Comparison of ENCODE assay signal across 18 cellular contexts in the genomic region with DNA sequence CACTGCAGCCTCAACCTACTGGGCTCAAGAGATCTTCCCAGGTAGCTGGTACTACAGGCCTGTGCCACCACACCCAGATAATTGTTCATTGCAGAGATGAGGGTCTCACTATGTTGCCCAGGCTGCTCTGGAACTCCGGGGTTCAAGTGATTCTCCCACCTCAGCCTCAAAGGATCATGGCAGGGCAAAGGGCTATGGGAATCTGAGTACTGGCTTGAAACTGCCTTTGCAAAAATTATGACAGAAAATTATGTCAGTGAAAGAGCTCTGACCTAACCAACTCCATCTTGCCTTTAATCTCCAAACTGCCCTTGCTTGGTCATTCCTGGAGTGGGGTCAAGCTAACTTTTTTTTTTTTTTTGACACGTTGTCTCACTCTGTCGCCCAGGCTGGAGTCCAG. TPM values are rescaled to one million over a fixed set of nuclear protein-coding genes. Genes with fewer than 3 reads are reported as not detected.
DNase-seq lines count a peak whose midpoint lies in the region; ATAC-seq and TF ChIP-seq lines count a peak whose summit lies in the region.
"Had no signal": no experiment of that assay in that cellular context is flagged by ENCODE, and none has a peak within 500 bp of the region (broad histone marks: within the 10 kb centered on the region; RNA-seq: fewer than 3 reads in every experiment).

No MANE protein-coding gene starts in this region.

- peaks cover 2% of the 10 kb centered on the region for H3K36me3 Mint-ChIP-seq in activated T-cell treated with anti-CD3 and anti-CD28 coated beads, Interleukin-2, amount 50 U/mL, for 4 hours (ENCODE audit: insufficient read depth)
- H3K36me3 Mint-ChIP-seq in WTC11 (peaks cover 15% of the 10 kb centered on the region; the same call in 1 of the 2 replicates), endothelial cell (ENCODE audit: low read depth, unreplicated experiment) (peaks cover 6% of the 10 kb centered on the region)

- H3K36me3 ChIP-seq in gastrocnemius medialis (peaks cover 0 to 7% of the 10 kb centered on the region in 2 donors), prostate gland (no peaks in the 10 kb centered on the region)

- intact Hi-C loops in gastrocnemius medialis (cut with DNase I; ENCODE audit: low total_unique reads) (loop anchor here (5.0 kb wide), 1 partner anchor 235 kb away; a partner anchor contains a TSS), prostate gland (cut with DNase I) (loop anchor here (10.0 kb wide), 1 partner anchor 52 kb away; a partner anchor contains a TSS)

- H3K9me3 ChIP-seq in gastrocnemius medialis (no peaks in the 10 kb centered on the region), prostate gland (no peaks in the 10 kb centered on the region)

- peak overlapping the region; percentile 86 for H3K4me3 Mint-ChIP-seq in activated T-cell treated with anti-CD3 and anti-CD28 coated beads, Interleukin-2, amount 50 U/mL, for 4 hours
- H3K4me3 Mint-ChIP-seq in WTC11 (peak overlapping the region; percentile 90; the same call in 1 of the 2 replicates), endothelial cell (ENCODE audit: unreplicated experiment) (peak overlapping the region; percentile 63)

- H3K9me3 Mint-ChIP-seq in activated T-cell treated with anti-CD3 and anti-CD28 coated beads, Interleukin-2, amount 50 U/mL, for 4 hours: no peaks in the 10 kb centered on the region
- peaks cover 5% of the 10 kb centered on the region for H3K9me3 Mint-ChIP-seq in WTC11
- no peaks in the 10 kb centered on the region for H3K9me3 Mint-ChIP-seq in endothelial cell (ENCODE audit: unreplicated experiment)

- TF ChIP-seq POLR2A in gastrocnemius medialis (IDR thresholded peaks at IDR 0.05) (no peak), prostate gland (IDR thresholded peaks at IDR 0.05) (no peak)

- H3K27ac Mint-ChIP-seq in WTC11: peak overlapping the region; percentile 11; the same call in 1 of the 2 replicates
- H3K27ac Mint-ChIP-seq in endothelial cell (ENCODE audit: unreplicated experiment): no peak overlapping the region

- no peak for TF ChIP-seq CTCF in WTC11 (IDR thresholded peaks at IDR 0.05)
- TF ChIP-seq CTCF in endothelial cell (IDR thresholded peaks at IDR 0.05; ENCODE audit: unreplicated experiment): no peak
- no peak for TF ChIP-seq CTCF in gastrocnemius medialis (IDR thresholded peaks at IDR 0.05 in 4 of 5, conservative IDR thresholded peaks at IDR 0.05 in 1 of 5)
- no peak for TF ChIP-seq CTCF in prostate gland (IDR thresholded peaks at IDR 0.05)

- H3K4me3 ChIP-seq in gastrocnemius medialis (no peak overlapping the region), prostate gland (no peak overlapping the region)
- H3K4me3 ChIP-seq: hepatocyte had no signal

- CTCF ChIA-PET in WTC11 (lab: Charles Lee): interaction anchor here (0.7 to 2.8 kb wide), 8 partner anchors 10 to 217 kb away, joined by 3 to 21 read pairs (median 6); a partner anchor contains a TSS

- POLR2A ChIA-PET in WTC11 (lab: Charles Lee): interaction anchor here (0.8 to 1.4 kb wide), 3 partner anchors 8 to 286 kb away, joined by 4 to 13 read pairs (median 5); a partner anchor contains a TSS

- H3K4me1 ChIP-seq in gastrocnemius medialis (peaks cover 7 to 30% of the 10 kb centered on the region in 2 donors), prostate gland (replicated peaks) (no peaks in the 10 kb centered on the region)

- peak overlapping the region in 3 of 4 donors; percentile 93 to 98 (median 94) for H3K27ac ChIP-seq in gastrocnemius medialis
- H3K27ac ChIP-seq in prostate gland: no peak overlapping the region
- H3K27ac ChIP-seq: hepatocyte had no signal

- peaks cover 23% of the 10 kb centered on the region for H3K4me1 Mint-ChIP-seq in activated T-cell treated with anti-CD3 and anti-CD28 coated beads, Interleukin-2, amount 50 U/mL, for 4 hours (ENCODE audit: low read depth)
- H3K4me1 Mint-ChIP-seq in WTC11 (peaks cover 13% of the 10 kb centered on the region), endothelial cell (ENCODE audit: unreplicated experiment) (peaks cover 6% of the 10 kb centered on the region)

- H3K27me3 ChIP-seq in gastrocnemius medialis (peaks cover 8 to 28% (median 15%) of the 10 kb centered on the region in 3 donors), prostate gland (replicated peaks; ENCODE audit: insufficient read depth) (no peaks in the 10 kb centered on the region)

- no peak for ATAC-seq in activated T-cell treated with anti-CD3 and anti-CD28 coated beads, Interleukin-2, amount 50 U/mL, for 4 hours
- ATAC-seq in WTC11: no peak
- no peak for ATAC-seq in gastrocnemius medialis
- ATAC-seq: left cardiac atrium had no signal

- H3K27me3 Mint-ChIP-seq in activated T-cell treated with anti-CD3 and anti-CD28 coated beads, Interleukin-2, amount 50 U/mL, for 4 hours (ENCODE audit: low read depth): no peaks in the 10 kb centered on the region
- H3K27me3 Mint-ChIP-seq in WTC11 (ENCODE audit: low read depth): peaks cover 41% of the 10 kb centered on the region
- peaks cover 11% of the 10 kb centered on the region for H3K27me3 Mint-ChIP-seq in endothelial cell (ENCODE audit: unreplicated experiment)

- in situ Hi-C loops in gastrocnemius medialis (cut with MboI; ENCODE audit: low sequenced_read_pairs in 4 of 4): loop anchor here in 1 of 4 donors (10.0 kb wide), 1 partner anchor 82 kb away; a partner anchor contains a TSS

- DNase-seq in activated T-cell treated with anti-CD3 and anti-CD28 coated beads, Interleukin-2, amount 50 U/mL, for 4 hours: no peak
- no peak for DNase-seq in activated T-cell treated with anti-CD3 and anti-CD28 coated beads, Interleukin-2, amount 50 U/mL, for 1 hour
- DNase-seq in WTC11 (ENCODE audit: low spot score) (no peak), endothelial cell (ENCODE audit: low spot score) (no peak), gastrocnemius medialis (no peak), NCI-H2196 (lab: John Stamatoyannopoulos, UW; ENCODE audit: unreplicated experiment) (no peak), prostate gland (ENCODE audit: low spot score) (no peak), cerebellar cortex (ENCODE audit: low spot score) (no peak)
- DNase-seq: ACHN, cortex of kidney, GDM1, left cardiac atrium, NCI-H1417, SIG-M5, tibial artery had no signal

- whole genome bisulfite sequencing in prostate gland: 91% methylated on average over 3 of the region's 3 CpGs

TF ChIP-seq in WTC11, 78 proteins besides CTCF, POLR2A, EP300 and RAD21 (continues in another document):
- TF ChIP-seq, protein P1, sequence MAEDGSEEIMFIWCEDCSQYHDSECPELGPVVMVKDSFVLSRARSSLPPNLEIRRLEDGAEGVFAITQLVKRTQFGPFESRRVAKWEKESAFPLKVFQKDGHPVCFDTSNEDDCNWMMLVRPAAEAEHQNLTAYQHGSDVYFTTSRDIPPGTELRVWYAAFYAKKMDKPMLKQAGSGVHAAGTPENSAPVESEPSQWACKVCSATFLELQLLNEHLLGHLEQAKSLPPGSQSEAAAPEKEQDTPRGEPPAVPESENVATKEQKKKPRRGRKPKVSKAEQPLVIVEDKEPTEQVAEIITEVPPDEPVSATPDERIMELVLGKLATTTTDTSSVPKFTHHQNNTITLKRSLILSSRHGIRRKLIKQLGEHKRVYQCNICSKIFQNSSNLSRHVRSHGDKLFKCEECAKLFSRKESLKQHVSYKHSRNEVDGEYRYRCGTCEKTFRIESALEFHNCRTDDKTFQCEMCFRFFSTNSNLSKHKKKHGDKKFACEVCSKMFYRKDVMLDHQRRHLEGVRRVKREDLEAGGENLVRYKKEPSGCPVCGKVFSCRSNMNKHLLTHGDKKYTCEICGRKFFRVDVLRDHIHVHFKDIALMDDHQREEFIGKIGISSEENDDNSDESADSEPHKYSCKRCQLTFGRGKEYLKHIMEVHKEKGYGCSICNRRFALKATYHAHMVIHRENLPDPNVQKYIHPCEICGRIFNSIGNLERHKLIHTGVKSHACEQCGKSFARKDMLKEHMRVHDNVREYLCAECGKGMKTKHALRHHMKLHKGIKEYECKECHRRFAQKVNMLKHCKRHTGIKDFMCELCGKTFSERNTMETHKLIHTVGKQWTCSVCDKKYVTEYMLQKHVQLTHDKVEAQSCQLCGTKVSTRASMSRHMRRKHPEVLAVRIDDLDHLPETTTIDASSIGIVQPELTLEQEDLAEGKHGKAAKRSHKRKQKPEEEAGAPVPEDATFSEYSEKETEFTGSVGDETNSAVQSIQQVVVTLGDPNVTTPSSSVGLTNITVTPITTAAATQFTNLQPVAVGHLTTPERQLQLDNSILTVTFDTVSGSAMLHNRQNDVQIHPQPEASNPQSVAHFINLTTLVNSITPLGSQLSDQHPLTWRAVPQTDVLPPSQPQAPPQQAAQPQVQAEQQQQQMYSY (CRISPR knock-in tag; IDR thresholded peaks at IDR 0.05): no peak
- peak; percentile 87 for TF ChIP-seq ZNF121 (CRISPR knock-in tag; IDR thresholded peaks at IDR 0.05)
- no peak for TF ChIP-seq MYBL2 (CRISPR knock-in tag; IDR thresholded peaks at IDR 0.05)
- no peak for TF ChIP-seq TP53 (CRISPR knock-in tag; IDR thresholded peaks at IDR 0.05)

RNA-seq across cellular contexts. Expression of a gene that starts 1.3 kb away (rescaled TPM):
- total RNA-seq in activated T-cell treated with anti-CD3 and anti-CD28 coated beads, Interleukin-2, amount 50 U/mL, for 4 hours: 10 to 100 TPM; 14.3 to 19.5 (median 15.9) TPM
- 31.7 to 35.7 TPM (median 33.4 TPM) in 3 replicates for total RNA-seq in WTC11 (2021)
- total RNA-seq in endothelial cell (ENCODE audit: unreplicated experiment): 12.2 TPM
- total RNA-seq in gastrocnemius medialis: 10 to 100 TPM; 11.9 to 44.3 (median 15.4) TPM
- 10 to 100 TPM; 41.4 to 63.9 TPM for total RNA-seq in prostate gland

RNA-seq across cellular contexts. Expression of a gene that starts 4.4 kb away (rescaled TPM):
- total RNA-seq in activated T-cell treated with anti-CD3 and anti-CD28 coated beads, Interleukin-2, amount 50 U/mL, for 4 hours: under 1 TPM; 0.55 to 0.92 (median 0.68) TPM
- 0.32 to 0.89 TPM (median 0.72 TPM) in 3 replicates for total RNA-seq in WTC11 (2021)
- total RNA-seq in endothelial cell (ENCODE audit: unreplicated experiment): 0.54 TPM
- not detected for total RNA-seq in gastrocnemius medialis
- not detected for total RNA-seq in prostate gland
- total RNA-seq: fibroblast of lung, left cardiac atrium, mucosa of gallbladder had no signal

RNA-seq across cellular contexts. Expression of a gene that starts 8.4 kb away (rescaled TPM):
- 10 to 100 TPM; 60.1 to 85.8 (median 72.8) TPM for total RNA-seq in activated T-cell treated with anti-CD3 and anti-CD28 coated beads, Interleukin-2, amount 50 U/mL, for 4 hours
- total RNA-seq in WTC11 (2021) (58.6 to 69.0 TPM (median 59.8 TPM) in 3 replicates), endothelial cell (ENCODE audit: unreplicated experiment) (20.0 TPM), gastrocnemius medialis (10 to 100 TPM; 35.6 to 83.8 (median 54.1) TPM), prostate gland (10 to 100 TPM; 66.4 to 81.7 TPM)

RNA-seq across cellular contexts. Expression of a gene that starts 36.5 kb away (rescaled TPM):
- under 1 TPM; 0.53 to 0.91 (median 0.87) TPM for total RNA-seq in activated T-cell treated with anti-CD3 and anti-CD28 coated beads, Interleukin-2, amount 50 U/mL, for 4 hours
- 1.1 to 2.2 TPM (median 1.9 TPM) in 3 replicates for total RNA-seq in WTC11 (2021)
- not detected for total RNA-seq in endothelial cell (ENCODE audit: unreplicated experiment)
- total RNA-seq in gastrocnemius medialis: not detected
- total RNA-seq in prostate gland: 1 to 10 TPM in 1 of 2 donors, under 1 TPM in 1; 0.18 to 5.9 TPM
- total RNA-seq: fibroblast of lung, left cardiac atrium, mucosa of gallbladder had no signal

RNA-seq across cellular contexts. Expression of a gene that starts 44.3 kb away (rescaled TPM):
- 1 to 10 TPM in 1 of 3 donors, under 1 TPM in 2; 0.37 to 1.0 (median 0.38) TPM for total RNA-seq in activated T-cell treated with anti-CD3 and anti-CD28 coated beads, Interleukin-2, amount 50 U/mL, for 4 hours
- total RNA-seq in WTC11 (2021): 24.3 to 28.4 TPM (median 27.3 TPM) in 3 replicates
- total RNA-seq in endothelial cell (ENCODE audit: unreplicated experiment): 4.1 TPM
- total RNA-seq in gastrocnemius medialis: not detected
- 1 to 10 TPM; 1.3 to 2.4 TPM for total RNA-seq in prostate gland

Comparison
In these comparisons a context has a peak if more than half of its experiments do, and no peak if none do; other contexts are left out.
1. H3K27ac ChIP-seq: peak in gastrocnemius medialis (3 of 4); none in prostate gland (0 of 2).
2. Peak in every context shown above with its lines, with median percentiles within 50 percentile points of each other: H3K4me3 Mint-ChIP-seq.